27 cellular contexts compared by ENCODE assay signal in the genomic region with DNA sequence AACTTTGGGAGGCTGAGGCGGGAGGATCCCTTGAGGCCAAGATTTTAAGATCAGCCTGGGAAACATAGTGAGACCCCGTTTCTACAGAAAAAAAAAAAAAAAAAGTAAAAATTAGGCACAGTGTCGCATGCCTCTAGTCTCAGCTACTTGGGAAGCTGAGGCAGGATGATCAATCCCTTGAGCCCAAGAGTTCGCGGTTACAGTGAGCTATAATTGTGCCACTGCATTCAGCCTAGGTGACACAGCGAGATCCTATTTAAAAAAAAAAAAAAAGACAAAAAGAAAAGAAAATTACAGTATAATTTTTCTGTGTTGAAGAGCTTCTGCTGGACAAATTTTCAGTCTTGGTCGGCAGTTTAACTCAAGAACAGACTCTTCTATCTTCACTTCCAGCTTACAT.
A peak's percentile ranks its signal among the peaks of the same experiment; 100 is the strongest.
DNase-seq lines count a peak whose midpoint lies in the region; ATAC-seq, FAIRE-seq and TF ChIP-seq lines count a peak whose summit lies in the region.
"Had no signal": no experiment of that assay in that cellular context is flagged by ENCODE, and none has a peak within 500 bp of the region (broad histone marks: within the 10 kb centered on the region; RNA-seq: fewer than 3 reads in every experiment).

No MANE protein-coding gene starts in this region.

- no peaks in the 10 kb centered on the region for H3K9me3 Mint-ChIP-seq in activated T-cell treated with anti-CD3 and anti-CD28 coated beads, Interleukin-2, amount 50 U/mL, for 24 hours
- H3K9me3 Mint-ChIP-seq: activated CD8-positive, alpha-beta T cell treated with anti-CD3 and anti-CD28 coated beads for 36 hours; stimulated activated effector memory CD8-positive, alpha-beta T cell treated with anti-CD3 and anti-CD28 coated beads, Interleukin-12 subunit alpha, Interleukin-12 subunit beta, amount 100 ng/mL, for 72 hours had no signal

- no peak overlapping the region for H3K4me3 Mint-ChIP-seq in activated T-cell treated with anti-CD3 and anti-CD28 coated beads, Interleukin-2, amount 50 U/mL, for 24 hours
- H3K4me3 Mint-ChIP-seq: activated CD8-positive, alpha-beta T cell treated with anti-CD3 and anti-CD28 coated beads for 36 hours; CD4-positive, CD25-positive, alpha-beta regulatory T cell; stimulated activated effector memory CD8-positive, alpha-beta T cell treated with anti-CD3 and anti-CD28 coated beads, Interleukin-12 subunit alpha, Interleukin-12 subunit beta, amount 100 ng/mL, for 72 hours had no signal

- 0 out of 2 replicates have a peak, but pooled peaks cover 4% of the 10 kb centered on the region for H3F3A ChIP-seq in OCI-LY1 (ENCODE audit: insufficient read depth, low read length)

- no peaks in the 10 kb centered on the region for H3K9me1 ChIP-seq in endothelial cell of umbilical vein (replicated peaks; ENCODE audit: control insufficient read depth, extremely low read depth, insufficient read depth, low read length)

- CTCF ChIA-PET in endothelial cell of umbilical vein (lab: Charles Lee): interaction anchor here (0.8 to 1.8 kb wide), 3 partner anchors 10 to 57 kb away, joined by 3 to 4 read pairs (median 3); no protein-coding TSS in a partner anchor

- TF ChIP-seq CTCF in OCI-LY1 (IDR thresholded peaks at IDR 0.05; ENCODE audit: low read length): no peak
- no peak for TF ChIP-seq CTCF in endothelial cell of umbilical vein (IDR thresholded peaks at IDR 0.05; ENCODE audit: extremely low read depth in 1 of 2, insufficient read depth in 1 of 2, low read depth in 1 of 2, low read length in 2 of 2)
- TF ChIP-seq CTCF in body of pancreas (IDR thresholded peaks at IDR 0.05): no peak

- H2AFZ ChIP-seq in OCI-LY1 (ENCODE audit: low read length) (peak overlapping the region; percentile 35; the same call in 1 of the 2 replicates), endothelial cell of umbilical vein (ENCODE audit: low read depth, low read length) (no peak overlapping the region)

- DNase-seq in endothelial cell of umbilical vein (ENCODE audit: low read depth, low spot score) (no peak), NCI-H510A treated with DMSO at 0.1 percent for 48 hours (lab: John Stamatoyannopoulos, UW) (no peak), retina (no peak), body of pancreas (no peak)
- no peak for DNase-seq in activated T-cell treated with anti-CD3 and anti-CD28 coated beads, Interleukin-2, amount 50 U/mL, for 24 hours
- DNase-seq: activated CD4-positive, CD25-positive, alpha-beta regulatory T cell treated with anti-CD3 and anti-CD28 coated beads, Interleukin-2, amount 50 U/mL, for 72 hours; activated CD8-positive, alpha-beta T cell treated with anti-CD3 and anti-CD28 coated beads for 36 hours; activated gamma-delta T cell; activated T-cell treated with anti-CD3 and anti-CD28 coated beads for 4 hours; CD4-positive, CD25-positive, alpha-beta regulatory T cell; cerebellar nuclear complex; foreskin keratinocyte; naive thymus-derived CD8-positive, alpha-beta T cell; NCI-H1105 treated with DMSO at 0.1 percent for 48 hours; NCI-H2081; NCI-H345; Right ventricle myocardium superior; stimulated activated CD4-positive, alpha-beta T cell treated with anti-CD3 and anti-CD28 coated beads, Interleukin-2, amount 100 ng/mL, for 48 hours; SW 1271 had no signal

- 47% methylated on average over 7 of the region's 7 CpGs for WGBS in thymus
- WGBS in body of pancreas, 2 donors: 82 to 88% methylated on average over 7 of the region's 7 CpGs

- peak overlapping the region; percentile 70 for H3K4me2 ChIP-seq in OCI-LY1 (ENCODE audit: low read length)
- H3K4me2 ChIP-seq in endothelial cell of umbilical vein (ENCODE audit: insufficient read depth, low read length): no peak overlapping the region
- H3K4me2 ChIP-seq: smooth muscle cell had no signal

- H4K20me1 ChIP-seq in OCI-LY1 (ENCODE audit: insufficient read depth, low read length): no peaks in the 10 kb centered on the region
- no peaks in the 10 kb centered on the region for H4K20me1 ChIP-seq in endothelial cell of umbilical vein (replicated peaks; ENCODE audit: control insufficient read depth, extremely low read depth, insufficient read depth, low read length)

- dilution Hi-C loops in endothelial cell of umbilical vein (cut with MboI; ENCODE audit: extremely low pct_ligation_motif_present, low sequenced_read_pairs): no loop called here

- peak overlapping the region; percentile 40 for H3K4me3 ChIP-seq in OCI-LY1 (ENCODE audit: low read depth, low read length, poor library complexity, severe bottlenecking)
- H3K4me3 ChIP-seq in endothelial cell of umbilical vein (replicated peaks in 1 of 3; ENCODE audit: insufficient read depth in 1 of 3, low read depth in 1 of 3, low read length in 3 of 3): no peak overlapping the region
- no peak overlapping the region for H3K4me3 ChIP-seq in thymus (ENCODE audit: low read length)
- H3K4me3 ChIP-seq in body of pancreas: no peak overlapping the region
- H3K4me3 ChIP-seq: smooth muscle cell, thoracic aorta had no signal

- H3K27me3 ChIP-seq in OCI-LY1 (ENCODE audit: insufficient read depth, low read length) (no peaks in the 10 kb centered on the region), endothelial cell of umbilical vein (ENCODE audit: control insufficient read depth in 2 of 2, insufficient read depth in 2 of 2, low read length in 2 of 2) (no peaks in the 10 kb centered on the region), thymus (ENCODE audit: control insufficient read depth, insufficient read depth) (no peaks in the 10 kb centered on the region), body of pancreas (no peaks in the 10 kb centered on the region)
- H3K27me3 ChIP-seq: foreskin keratinocyte had no signal

- no peaks in the 10 kb centered on the region for H3K9me2 ChIP-seq in OCI-LY1 (ENCODE audit: low read depth, low read length)

- H3K4me1 ChIP-seq in OCI-LY1 (ENCODE audit: insufficient read depth, low read length, severe bottlenecking): peaks cover 77% of the 10 kb centered on the region
- H3K4me1 ChIP-seq in endothelial cell of umbilical vein (ENCODE audit: control insufficient read depth, extremely low read depth, insufficient read depth, low read length): peaks cover 13% of the 10 kb centered on the region
- peaks cover 10% of the 10 kb centered on the region for H3K4me1 ChIP-seq in thymus (ENCODE audit: control insufficient read depth, insufficient read depth, low read length)
- no peaks in the 10 kb centered on the region for H3K4me1 ChIP-seq in body of pancreas
- H3K4me1 ChIP-seq: foreskin keratinocyte had no signal

- 0 out of 2 replicates have a peak, but pooled peaks cover 4% of the 10 kb centered on the region for H3K36me3 ChIP-seq in OCI-LY1 (ENCODE audit: insufficient read depth, low read length)
- no peaks in the 10 kb centered on the region for H3K36me3 ChIP-seq in endothelial cell of umbilical vein (ENCODE audit: control insufficient read depth in 2 of 2, extremely low read depth in 1 of 2, insufficient read depth in 2 of 2, low read length in 2 of 2)
- H3K36me3 ChIP-seq in thymus (ENCODE audit: control insufficient read depth, insufficient read depth): no peaks in the 10 kb centered on the region
- no peaks in the 10 kb centered on the region for H3K36me3 ChIP-seq in body of pancreas (replicated peaks in 1 of 2; ENCODE audit: insufficient read depth in 1 of 2, low read depth in 2 of 2)
- H3K36me3 ChIP-seq: thoracic aorta had no signal

- no peak for FAIRE-seq in endothelial cell of umbilical vein (lab: Jason Lieb, UNC)
- FAIRE-seq: G401.6 had no signal

- H3K27ac ChIP-seq in OCI-LY1 (ENCODE audit: low read depth, low read length, poor library complexity, severe bottlenecking) (peak overlapping the region; percentile 98), endothelial cell of umbilical vein (ENCODE audit: insufficient read depth, low read depth, low read length) (peak overlapping the region; percentile 43), thymus (ENCODE audit: low read depth) (peak overlapping the region; percentile 15), body of pancreas (no peak overlapping the region)
- H3K27ac ChIP-seq: foreskin keratinocyte, thoracic aorta had no signal

- no TSS peak for BruUV-seq in endothelial cell of umbilical vein (replicated peaks; lab: Mats Ljungman, UMichigan)

- peaks cover 5% of the 10 kb centered on the region for H3K4me1 Mint-ChIP-seq in activated T-cell treated with anti-CD3 and anti-CD28 coated beads, Interleukin-2, amount 50 U/mL, for 24 hours (ENCODE audit: low read depth)

- H3K9me3 ChIP-seq in OCI-LY1 (ENCODE audit: low read length) (no peaks in the 10 kb centered on the region), endothelial cell of umbilical vein (replicated peaks; ENCODE audit: control insufficient read depth, insufficient read depth, low read length) (no peaks in the 10 kb centered on the region), thymus (ENCODE audit: control insufficient read depth) (no peaks in the 10 kb centered on the region), body of pancreas (no peaks in the 10 kb centered on the region)
- H3K9me3 ChIP-seq: thoracic aorta had no signal

- H3K27ac Mint-ChIP-seq in activated T-cell treated with anti-CD3 and anti-CD28 coated beads, Interleukin-2, amount 50 U/mL, for 24 hours: no peak overlapping the region
- H3K27ac Mint-ChIP-seq: activated CD8-positive, alpha-beta T cell treated with anti-CD3 and anti-CD28 coated beads for 36 hours; CD4-positive, CD25-positive, alpha-beta regulatory T cell; stimulated activated effector memory CD8-positive, alpha-beta T cell treated with anti-CD3 and anti-CD28 coated beads, Interleukin-12 subunit alpha, Interleukin-12 subunit beta, amount 100 ng/mL, for 72 hours had no signal

- peak overlapping the region; percentile 57 for H3K9ac ChIP-seq in OCI-LY1 (ENCODE audit: low read length)
- no peak overlapping the region for H3K9ac ChIP-seq in endothelial cell of umbilical vein (replicated peaks; ENCODE audit: extremely low read depth, insufficient read depth, low read length)

- H3K27me3 Mint-ChIP-seq in activated T-cell treated with anti-CD3 and anti-CD28 coated beads, Interleukin-2, amount 50 U/mL, for 24 hours: no peaks in the 10 kb centered on the region
- H3K27me3 Mint-ChIP-seq: activated CD8-positive, alpha-beta T cell treated with anti-CD3 and anti-CD28 coated beads for 36 hours; CD4-positive, CD25-positive, alpha-beta regulatory T cell; naive thymus-derived CD8-positive, alpha-beta T cell had no signal

- ATAC-seq in GM18909 (IDR thresholded peaks at IDR 0.05; ENCODE audit: poor library complexity, unreplicated experiment) (peak; percentile 18), body of pancreas (no peak)
- ATAC-seq: activated CD8-positive, alpha-beta T cell treated with anti-CD3 and anti-CD28 coated beads for 36 hours; foreskin keratinocyte; left lobe of liver; naive thymus-derived CD8-positive, alpha-beta T cell; stimulated activated effector memory CD8-positive, alpha-beta T cell treated with anti-CD3 and anti-CD28 coated beads, Interleukin-12 subunit alpha, Interleukin-12 subunit beta, amount 100 ng/mL, for 72 hours had no signal

- H3K36me3 Mint-ChIP-seq in activated T-cell treated with anti-CD3 and anti-CD28 coated beads, Interleukin-2, amount 50 U/mL, for 24 hours (ENCODE audit: low read depth): no peaks in the 10 kb centered on the region
- H3K36me3 Mint-ChIP-seq: CD4-positive, CD25-positive, alpha-beta regulatory T cell; naive thymus-derived CD8-positive, alpha-beta T cell; stimulated activated effector memory CD8-positive, alpha-beta T cell treated with anti-CD3 and anti-CD28 coated beads, Interleukin-12 subunit alpha, Interleukin-12 subunit beta, amount 100 ng/mL, for 72 hours had no signal

- TF ChIP-seq POLR2A in endothelial cell of umbilical vein (IDR thresholded peaks at IDR 0.05; ENCODE audit: low read depth, low read length): no peak
- no peak for TF ChIP-seq POLR2A in body of pancreas (IDR thresholded peaks at IDR 0.05)

- POLR2A ChIA-PET in endothelial cell of umbilical vein (lab: Charles Lee): no interaction called here

- no peaks in the 10 kb centered on the region for H3K79me2 ChIP-seq in OCI-LY1 (ENCODE audit: insufficient read depth, low read length)
- no peaks in the 10 kb centered on the region for H3K79me2 ChIP-seq in endothelial cell of umbilical vein (ENCODE audit: control insufficient read depth, insufficient read depth, low read length)

- intact Hi-C loops in endothelial cell of umbilical vein (cut with micrococcal nuclease) (no loop called here), body of pancreas (cut with DNase I) (no loop called here)

Comparison
In these comparisons a context has a peak if more than half of its experiments do, and no peak if none do; other contexts are left out.
1. H3K27ac ChIP-seq: peak in OCI-LY1 (single experiment), endothelial cell of umbilical vein (single experiment) and thymus (single experiment); none in body of pancreas (0 of 4).